ENCODE assay signal across 25 cellular contexts in genomic region chr10:19518109-19518508, GRCh38.
"Had no signal": no experiment of that assay in that cellular context is flagged by ENCODE, and none has a peak within 500 bp of the region (broad histone marks: within the 10 kb centered on the region; RNA-seq: fewer than 3 reads in every experiment).

No MANE protein-coding gene starts in this region.

- H3K4me3 ChIP-seq: psoas muscle, right lobe of liver, sigmoid colon, suprapubic skin, testis, tibial artery, transverse colon, upper lobe of right lung, uterus had no signal

- H3K79me2 ChIP-seq: parathyroid adenoma had no signal

- H3K4me1 ChIP-seq: parathyroid adenoma, psoas muscle, right lobe of liver, sigmoid colon, suprapubic skin, testis, tibial artery, transverse colon, upper lobe of right lung, uterus had no signal

- H3K36me3 ChIP-seq: neutrophil, right lobe of liver, sigmoid colon, suprapubic skin, tibial artery, transverse colon, upper lobe of right lung, uterus had no signal

- DNase-seq: naive thymus-derived CD8-positive, alpha-beta T cell; nephron progenitor cell; nucleus accumbens; posterior cingulate gyrus; psoas muscle; right cardiac atrium; right lobe of liver; sigmoid colon; small intestine; stimulated activated CD4-positive, alpha-beta T cell treated with anti-CD3 and anti-CD28 coated beads, Interleukin-15, amount 100 ng/mL, for 24 hours; stimulated activated CD4-positive, alpha-beta T cell treated with anti-CD3 and anti-CD28 coated beads, Interleukin-4, amount 100 ng/mL, for 1 hour; stimulated activated CD4-positive, alpha-beta T cell treated with anti-CD3 and anti-CD28 coated beads, Interleukin-4, amount 100 ng/mL, for 4 hours; stimulated activated CD8-positive, alpha-beta memory T cell treated with anti-CD3 and anti-CD28 coated beads, Interleukin-4, amount 100 ng/mL, for 48 hours; stimulated activated naive CD4-positive, alpha-beta T cell; stimulated activated naive CD8-positive, alpha-beta T cell treated with anti-CD3 and anti-CD28 coated beads, Interleukin-15, amount 100 ng/mL, for 72 hours; stimulated activated naive CD8-positive, alpha-beta T cell treated with anti-CD3 and anti-CD28 coated beads, Interleukin-15, Interleukin-2, amounts not matched to agents 100 U/mL and 50 U/mL, for 24 hours; substantia nigra; testis; tibial artery; transverse colon; upper lobe of right lung; uterus had no signal

- FAIRE-seq: small intestine had no signal

- H3K9ac ChIP-seq: parathyroid adenoma had no signal

- H3K9me3 ChIP-seq: right lobe of liver, suprapubic skin, testis, upper lobe of right lung, uterus had no signal

- H3K27ac ChIP-seq: neutrophil, parathyroid adenoma, psoas muscle, right lobe of liver, sigmoid colon, suprapubic skin, testis, tibial artery, transverse colon, upper lobe of right lung, uterus had no signal

- H3K27me3 ChIP-seq: neutrophil, right lobe of liver, sigmoid colon, suprapubic skin, testis, tibial artery, transverse colon, upper lobe of right lung, uterus had no signal

- H2AFZ ChIP-seq: parathyroid adenoma had no signal
